In the genomic region with DNA sequence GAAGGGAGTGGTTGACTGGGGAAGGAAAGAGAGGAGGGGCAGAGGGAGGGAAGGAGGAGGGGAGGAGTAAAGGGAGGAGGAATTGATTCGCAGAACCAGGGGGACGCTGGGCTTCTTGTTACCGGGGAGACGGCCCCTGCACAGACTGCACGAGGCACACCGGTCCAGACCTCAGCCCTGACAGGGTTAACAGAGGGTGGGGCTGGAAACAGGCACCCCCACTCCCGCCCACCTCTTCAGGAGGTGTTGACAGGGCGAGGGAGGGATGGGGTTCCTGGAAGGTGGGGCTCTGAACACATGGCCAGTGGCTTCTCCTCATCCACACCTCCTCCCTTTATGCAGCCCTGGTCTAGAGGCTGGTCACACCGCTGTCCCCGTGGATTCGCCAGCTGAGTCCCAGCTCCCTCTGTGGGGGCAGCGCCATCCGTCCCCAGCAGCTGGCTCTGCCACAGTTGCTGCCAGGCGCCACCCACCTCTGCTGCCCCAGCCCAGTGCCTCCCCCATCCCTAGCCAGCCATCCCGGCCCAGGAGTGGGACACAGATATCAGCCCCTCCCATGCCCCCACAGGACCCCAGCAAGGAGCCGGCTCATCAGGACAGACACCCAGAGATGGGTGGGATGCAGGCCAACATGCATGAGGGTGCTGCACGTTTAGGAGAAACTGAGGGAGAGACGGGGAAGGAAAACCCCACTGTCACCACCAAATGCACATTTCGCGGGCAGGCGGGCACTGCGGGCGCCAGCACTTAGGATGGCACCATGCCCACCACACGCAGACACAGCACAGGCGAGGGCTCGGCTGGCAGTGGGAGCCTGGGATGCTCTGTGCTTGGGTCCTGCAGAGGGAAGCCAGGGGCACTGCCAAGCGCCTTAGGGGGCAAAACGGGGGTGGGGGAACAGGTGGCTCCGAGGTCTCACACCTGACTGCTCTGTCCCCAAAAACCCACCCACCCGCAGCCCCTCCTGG, we compare ENCODE assay signal across 1 cellular context.
A peak's percentile ranks its signal among the peaks of the same experiment; 100 is the strongest.
TF ChIP-seq lines count a peak whose summit lies in the region.

No MANE protein-coding gene starts in this region.

TF ChIP-seq in HEK293, 187 proteins besides CTCF, POLR2A, EP300 and RAD21:
- TF ChIP-seq, protein P1, sequence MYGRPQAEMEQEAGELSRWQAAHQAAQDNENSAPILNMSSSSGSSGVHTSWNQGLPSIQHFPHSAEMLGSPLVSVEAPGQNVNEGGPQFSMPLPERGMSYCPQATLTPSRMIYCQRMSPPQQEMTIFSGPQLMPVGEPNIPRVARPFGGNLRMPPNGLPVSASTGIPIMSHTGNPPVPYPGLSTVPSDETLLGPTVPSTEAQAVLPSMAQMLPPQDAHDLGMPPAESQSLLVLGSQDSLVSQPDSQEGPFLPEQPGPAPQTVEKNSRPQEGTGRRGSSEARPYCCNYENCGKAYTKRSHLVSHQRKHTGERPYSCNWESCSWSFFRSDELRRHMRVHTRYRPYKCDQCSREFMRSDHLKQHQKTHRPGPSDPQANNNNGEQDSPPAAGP (tag by site-specific recombination; IDR thresholded peaks at IDR 0.05), result peak; percentile 92
- TF ChIP-seq ZFHX2 (tag by site-specific recombination; conservative IDR thresholded peaks at IDR 0.05), result peak; percentile 75
- TF ChIP-seq ZNF341 (tag by site-specific recombination; IDR thresholded peaks at IDR 0.05; ENCODE audit: low read depth), result no peak
- 0 out of 2 replicates have a peak, but pooled peaks have one; percentile 6 for TF ChIP-seq SP2 (tag by site-specific recombination; IDR thresholded peaks at IDR 0.05)
- TF ChIP-seq EGR2 (tag by site-specific recombination; IDR thresholded peaks at IDR 0.05; ENCODE audit: low read depth), result peak; percentile 53
- TF ChIP-seq KLF1 (tag by site-specific recombination; IDR thresholded peaks at IDR 0.05), result peak; percentile 96
- no peak for TF ChIP-seq ZNF239 (tag by site-specific recombination; IDR thresholded peaks at IDR 0.05)
- TF ChIP-seq ZBTB6 (tag by site-specific recombination; IDR thresholded peaks at IDR 0.05), result no peak
- no peak for TF ChIP-seq ZNF223 (tag by site-specific recombination; IDR thresholded peaks at IDR 0.05)
- peak; percentile 65; the same call in 1 of the 2 replicates for TF ChIP-seq WT1 (tag by site-specific recombination; IDR thresholded peaks at IDR 0.05)
- no peak for TF ChIP-seq ZBTB20 (tag by site-specific recombination; IDR thresholded peaks at IDR 0.05)
- TF ChIP-seq GLIS2 (tag by site-specific recombination; IDR thresholded peaks at IDR 0.05), result 0 out of 2 replicates have a peak, but pooled peaks have one; percentile 9
- TF ChIP-seq ZNF513 (tag by site-specific recombination; IDR thresholded peaks at IDR 0.05), result no peak
